In the genomic region with DNA sequence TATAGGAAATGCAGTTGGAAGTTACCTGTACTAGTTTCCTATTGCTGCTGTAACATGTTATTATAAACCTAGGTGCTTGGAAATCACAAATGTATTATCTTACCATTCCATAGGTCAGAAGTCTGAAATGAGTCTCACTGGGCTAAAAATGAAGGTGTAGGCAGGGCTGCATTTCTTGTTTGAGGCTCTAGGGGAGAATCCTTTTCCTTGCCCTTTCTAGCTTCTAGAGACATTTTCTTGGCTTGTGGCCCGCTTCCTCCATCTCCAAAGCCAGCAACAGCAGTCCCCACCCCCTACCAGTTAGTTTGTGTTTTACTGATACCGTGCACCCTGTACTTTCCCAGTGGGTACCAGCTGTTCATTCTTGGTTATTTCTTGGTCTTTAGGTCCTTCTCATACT, we compare ENCODE assay signal across 22 cellular contexts.
DNase-seq lines count a peak whose midpoint lies in the region; ATAC-seq, FAIRE-seq and TF ChIP-seq lines count a peak whose summit lies in the region.
"Had no signal": no experiment of that assay in that cellular context is flagged by ENCODE, and none has a peak within 500 bp of the region (broad histone marks: within the 10 kb centered on the region; RNA-seq: fewer than 3 reads in every experiment).

No MANE protein-coding gene starts in this region.

- CTCF ChIA-PET in K562 (lab: Yijun Ruan, JAX; ENCODE audit: low intra/inter-chr PET ratio): no interaction called here

- no peak for FAIRE-seq in K562 (lab: Jason Lieb, UNC)
- FAIRE-seq: G401.6, HTR-8/SVneo had no signal

- no peak overlapping the region for H3K27ac ChIP-seq in K562 (ENCODE audit: extremely low read depth, low read depth, low read length)
- no peak overlapping the region for H3K27ac ChIP-seq in heart left ventricle
- H3K27ac ChIP-seq: HL-60, Peyer's patch, SJSA1 had no signal

- no TSS peak for BruUV-seq in K562 (replicated peaks; lab: Mats Ljungman, UMichigan)

- no peaks in the 10 kb centered on the region for H3K9me3 ChIP-seq in K562 (replicated peaks; ENCODE audit: control insufficient read depth, insufficient read depth, low read depth, low read length)
- peaks cover 0 to 2% (median 0%) of the 10 kb centered on the region in 12 donors for H3K9me3 ChIP-seq in heart left ventricle
- H3K9me3 ChIP-seq: MG63, Peyer's patch, SJSA1 had no signal

- H3K4me1 ChIP-seq in K562 (replicated peaks in 1 of 2; ENCODE audit: control insufficient read depth in 2 of 2, insufficient read depth in 2 of 2, low read length in 2 of 2) (no peaks in the 10 kb centered on the region), heart left ventricle (no peaks in the 10 kb centered on the region)
- H3K4me1 ChIP-seq: Peyer's patch, SJSA1 had no signal

- TF ChIP-seq RAD21 in K562 (CRISPR knock-in tag; conservative IDR thresholded peaks at IDR 0.05 in 1 of 2, IDR thresholded peaks at IDR 0.05 in 1 of 2): no peak

- H4K20me1 ChIP-seq in K562 (replicated peaks; ENCODE audit: control insufficient read depth, insufficient read depth, low read length): no peaks in the 10 kb centered on the region

- H3K27me3 ChIP-seq in K562 (ENCODE audit: control insufficient read depth in 2 of 2, insufficient read depth in 2 of 2, low read length in 2 of 2) (no peaks in the 10 kb centered on the region), heart left ventricle (no peaks in the 10 kb centered on the region)
- H3K27me3 ChIP-seq: Peyer's patch, SJSA1 had no signal

- 0% methylated on average over 2 of the region's 2 CpGs for WGBS in K562 (ENCODE audit: insufficient coverage, low coverage, missing lambda C conversion rate)
- WGBS in heart left ventricle, 4 donors: 61 to 77% (median 71%) methylated on average over 2 of the region's 2 CpGs

- H3K36me3 ChIP-seq in K562 (ENCODE audit: control insufficient read depth, insufficient read depth, low read length) (no peaks in the 10 kb centered on the region), heart left ventricle (no peaks in the 10 kb centered on the region)
- H3K36me3 ChIP-seq: MG63, Peyer's patch, SJSA1 had no signal

- H3K9me1 ChIP-seq in K562 (ENCODE audit: control insufficient read depth, insufficient read depth, low read length): no peaks in the 10 kb centered on the region

- TF ChIP-seq EP300 in K562 (IDR thresholded peaks at IDR 0.05; ENCODE audit: low read length): no peak

- H2AFZ ChIP-seq in K562 (ENCODE audit: low read depth, low read length): no peak overlapping the region

- no peak overlapping the region for H3K4me2 ChIP-seq in K562 (ENCODE audit: insufficient read depth, low read length)

- intact Hi-C loops in K562 (cut with micrococcal nuclease) (no loop called here), heart left ventricle (cut with DNase I) (no loop called here)

- ATAC-seq in GM21529 (IDR thresholded peaks at IDR 0.05; ENCODE audit: unreplicated experiment) (peak; percentile 37), K562 (peak; percentile 47; the same call in 2 of the 3 replicates), GM19455 (IDR thresholded peaks at IDR 0.05; ENCODE audit: unreplicated experiment) (no peak), heart left ventricle (no peak)

- in situ Hi-C loops in K562 (cut with MboI): no loop called here
- in situ Hi-C loops in GM13976 (cut with MboI; ENCODE audit: low sequenced_read_pairs, unreplicated experiment): no loop called here

- H3K9ac ChIP-seq in K562 (ENCODE audit: insufficient read depth in 1 of 2, low read depth in 2 of 2, low read length in 2 of 2): no peak overlapping the region

- TF ChIP-seq CTCF in K562 (IDR thresholded peaks at IDR 0.05 in 2 of 3, conservative IDR thresholded peaks at IDR 0.05 in 1 of 3; ENCODE audit: insufficient read depth in 2 of 3, low read depth in 1 of 3, low read length in 3 of 3): no peak
- TF ChIP-seq CTCF in GM13976 (IDR thresholded peaks at IDR 0.05; ENCODE audit: borderline replicate concordance, control extremely low read depth, extremely low read depth, insufficient read depth, missing control alignments): no peak
- TF ChIP-seq CTCF in heart left ventricle (IDR thresholded peaks at IDR 0.05): no peak

- TF ChIP-seq POLR2A in K562 (conservative IDR thresholded peaks at IDR 0.05): no peak
- TF ChIP-seq POLR2A in heart left ventricle (IDR thresholded peaks at IDR 0.05): no peak

- DNase-seq in HT-29 (ENCODE audit: low spot score): peak; percentile 6
- peak in 1 of 4 experiments; percentile 5 for DNase-seq in K562 (ENCODE audit: extremely low read depth in 1 of 4, low spot score in 3 of 4)
- no peak for DNase-seq in EL
- DNase-seq in GM13976 (ENCODE audit: low spot score): no peak
- no peak for DNase-seq in heart left ventricle
- DNase-seq: AML-193, DND-41, IMR-90, MG63, NCI-H1092, NCI-H1436 treated with DMSO at 0.1 percent for 48 hours, NCI-H2029, NCI-H2171, NCI-H526, Peyer's patch, SW 1271 had no signal

- POLR2A ChIA-PET in K562 (lab: Yijun Ruan, JAX): no interaction called here

- no peaks in the 10 kb centered on the region for H3K79me2 ChIP-seq in K562 (ENCODE audit: control insufficient read depth, insufficient read depth, low read length)

- H3K4me3 ChIP-seq in K562: no peak overlapping the region
- no peak overlapping the region for H3K4me3 ChIP-seq in heart left ventricle
- H3K4me3 ChIP-seq: MG63, Peyer's patch, SJSA1 had no signal

TF ChIP-seq in K562, 482 proteins besides CTCF, POLR2A, EP300 and RAD21:
- TF ChIP-seq NFIC (IDR thresholded peaks at IDR 0.05) (0 out of 2 replicates have a peak, but pooled peaks have one; percentile 17), HOXB6 (CRISPR knock-in tag; IDR thresholded peaks at IDR 0.05; ENCODE audit: borderline replicate concordance) (no peak)

Comparison
In these comparisons a context has a peak if more than half of its experiments do, and no peak if none do; other contexts are left out.
1. ATAC-seq: peak in GM21529 (single experiment) and K562 (single experiment); none in GM19455 (single experiment) and heart left ventricle (0 of 4).